8 cellular contexts compared by ENCODE assay signal in the genomic region with DNA sequence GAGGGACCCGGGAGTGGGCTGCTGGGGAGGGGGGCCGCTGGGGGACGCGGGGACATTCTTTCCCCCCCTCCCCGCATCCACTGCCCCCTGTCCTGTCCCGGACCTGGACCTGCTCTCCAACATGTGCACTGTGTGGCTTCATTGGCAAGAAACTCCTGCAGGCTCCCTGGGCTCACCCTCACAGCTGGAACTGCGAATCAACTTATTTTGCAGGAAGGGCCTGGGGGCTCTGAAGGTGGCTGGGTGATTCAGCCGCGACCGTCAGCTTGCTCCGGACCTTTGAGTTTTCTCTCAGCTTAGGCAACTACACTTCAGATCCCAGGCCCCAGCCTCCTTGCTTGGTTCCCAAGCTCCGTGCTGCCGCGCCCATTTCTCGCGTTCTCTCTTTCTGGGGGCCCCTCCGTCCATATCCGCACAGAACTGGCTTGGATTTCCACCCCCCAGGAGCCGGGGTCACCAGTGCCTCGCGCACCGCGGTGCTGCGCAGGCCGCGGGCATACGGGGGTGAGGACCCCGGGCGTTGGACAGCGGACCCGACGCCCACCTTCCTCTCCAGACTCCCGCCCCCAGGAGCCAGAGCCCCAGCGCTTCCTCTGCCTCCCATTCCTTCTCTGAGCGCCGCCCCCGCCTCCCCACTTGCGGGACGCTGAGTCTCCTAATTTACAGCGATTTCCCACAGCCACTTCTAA. TPM values are rescaled to one million over a fixed set of nuclear protein-coding genes. Genes with fewer than 3 reads are reported as not detected.
DNase-seq lines count a peak whose midpoint lies in the region; ATAC-seq lines count a peak whose summit lies in the region.

No MANE protein-coding gene starts in this region.

- CTCF ChIA-PET in CD8-positive, alpha-beta memory T cell (lab: Charles Lee): interaction anchor here (0.7 to 6.2 kb wide), 4 partner anchors 8 to 154 kb away, joined by 5 to 203 read pairs (median 10); no protein-coding TSS in a partner anchor

- H3K4me3 ChIP-seq in CD8-positive, alpha-beta memory T cell (ENCODE audit: low read length): peak overlapping the region; percentile 49
- H3K4me3 ChIP-seq in muscle layer of duodenum (ENCODE audit: low read depth in 1 of 2, low read length in 2 of 2): peak overlapping the region; percentile 68 to 100

- peaks cover 0 to 6% of the 10 kb centered on the region in 2 donors for H3K27me3 Mint-ChIP-seq in CD8-positive, alpha-beta memory T cell
- H3K27me3 Mint-ChIP-seq in effector memory CD8-positive, alpha-beta T cell: no peaks in the 10 kb centered on the region

- H3K27ac Mint-ChIP-seq in CD8-positive, alpha-beta memory T cell: peak overlapping the region; percentile 82 to 100 (median 90)
- peak overlapping the region; percentile 97 to 99 for H3K27ac Mint-ChIP-seq in effector memory CD8-positive, alpha-beta T cell

- H3K36me3 ChIP-seq in CD8-positive, alpha-beta memory T cell (ENCODE audit: insufficient read depth, low read length): no peaks in the 10 kb centered on the region
- H3K36me3 ChIP-seq in muscle layer of duodenum (ENCODE audit: control insufficient read depth in 1 of 2, insufficient read depth in 2 of 2, low read length in 2 of 2): no peaks in the 10 kb centered on the region

- no peak for DNase-seq in CD8-positive, alpha-beta memory T cell
- DNase-seq in OCI-M1 (lab: John Stamatoyannopoulos, UW): peak; percentile 46
- DNase-seq in effector memory CD8-positive, alpha-beta T cell: no peak
- DNase-seq in stimulated activated CD4-positive, alpha-beta T cell treated with anti-CD3 and anti-CD28 coated beads, Interleukin-12 subunit alpha, Interleukin-12 subunit beta, amount 100 ng/mL, for 4 hours: no peak
- no peak for DNase-seq in NCI-H69 (lab: John Stamatoyannopoulos, UW)
- DNase-seq in NCI-H187 treated with DMSO at 0.1 percent for 48 hours (lab: John Stamatoyannopoulos, UW): no peak

- no peaks in the 10 kb centered on the region for H3K9me3 ChIP-seq in CD8-positive, alpha-beta memory T cell (ENCODE audit: low read length)
- no peaks in the 10 kb centered on the region for H3K9me3 ChIP-seq in muscle layer of duodenum (ENCODE audit: control insufficient read depth in 1 of 2, low read length in 2 of 2)

- H3K9me3 Mint-ChIP-seq in CD8-positive, alpha-beta memory T cell: peaks cover 0 to 3% (median 0%) of the 10 kb centered on the region in 5 donors
- H3K9me3 Mint-ChIP-seq in effector memory CD8-positive, alpha-beta T cell: no peaks in the 10 kb centered on the region

- peaks cover 53 to 77% (median 58%) of the 10 kb centered on the region in 3 donors for H3K4me1 Mint-ChIP-seq in CD8-positive, alpha-beta memory T cell
- peaks cover 51 to 56% of the 10 kb centered on the region in 2 donors for H3K4me1 Mint-ChIP-seq in effector memory CD8-positive, alpha-beta T cell (ENCODE audit: low read depth in 2 of 2)

- H3K27me3 ChIP-seq in CD8-positive, alpha-beta memory T cell (ENCODE audit: insufficient read depth, low read length, poor library complexity, severe bottlenecking): no peaks in the 10 kb centered on the region
- H3K27me3 ChIP-seq in muscle layer of duodenum (ENCODE audit: low read depth, low read length): no peaks in the 10 kb centered on the region

- peak overlapping the region; percentile 67 for H3K27ac ChIP-seq in CD8-positive, alpha-beta memory T cell (ENCODE audit: low read depth, low read length)
- peak overlapping the region; percentile 74 for H3K27ac ChIP-seq in muscle layer of duodenum (ENCODE audit: low read length)

- POLR2A ChIA-PET in CD8-positive, alpha-beta memory T cell (lab: Charles Lee): interaction anchor here (0.8 to 11.9 kb wide), 4 partner anchors 9 to 27 kb away, joined by 4 to 193 read pairs (median 7); partner anchors contain the start of gene EEF1G

- H3K4me1 ChIP-seq in CD8-positive, alpha-beta memory T cell (ENCODE audit: insufficient read depth, low read length): peaks cover 55% of the 10 kb centered on the region
- peaks cover 13 to 45% of the 10 kb centered on the region in 2 donors for H3K4me1 ChIP-seq in muscle layer of duodenum (ENCODE audit: control insufficient read depth in 1 of 2, insufficient read depth in 2 of 2, low read length in 2 of 2)

- H3K4me3 Mint-ChIP-seq in CD8-positive, alpha-beta memory T cell: peak overlapping the region; percentile 84 to 98 (median 92)
- peak overlapping the region; percentile 96 to 98 for H3K4me3 Mint-ChIP-seq in effector memory CD8-positive, alpha-beta T cell

- ATAC-seq in effector memory CD8-positive, alpha-beta T cell (replicated peaks): no peak
- ATAC-seq in HG02678 (IDR thresholded peaks at IDR 0.05; ENCODE audit: unreplicated experiment): no peak

- peaks cover 0 to 29% (median 0%) of the 10 kb centered on the region in 3 donors for H3K36me3 Mint-ChIP-seq in CD8-positive, alpha-beta memory T cell
- H3K36me3 Mint-ChIP-seq in effector memory CD8-positive, alpha-beta T cell (ENCODE audit: insufficient read depth): peaks cover 71% of the 10 kb centered on the region

RNA-seq across cellular contexts. Expression of gene AHNAK, which starts 0.5 kb away (rescaled TPM):
- total RNA-seq in CD8-positive, alpha-beta memory T cell: 100 to 1,000 TPM; 187 to 193 TPM
- polyA plus RNA-seq in CD8-positive, alpha-beta memory T cell: 125 TPM

RNA-seq across cellular contexts. Expression of gene EEF1G, which starts 26.6 kb away (rescaled TPM):
- 1,000 to 10,000 TPM; 1,800 to 1,846 TPM for total RNA-seq in CD8-positive, alpha-beta memory T cell
- polyA plus RNA-seq in CD8-positive, alpha-beta memory T cell: 1,157 TPM

RNA-seq across cellular contexts. Expression of gene TUT1, which starts 44.2 kb away (rescaled TPM):
- total RNA-seq in CD8-positive, alpha-beta memory T cell: 10 to 100 TPM; 30.8 to 32.7 TPM
- polyA plus RNA-seq in CD8-positive, alpha-beta memory T cell: 13.7 TPM

RNA-seq across cellular contexts. Expression of gene MTA2, which starts 54.6 kb away (rescaled TPM):
- 100 to 1,000 TPM; 248 to 263 TPM for total RNA-seq in CD8-positive, alpha-beta memory T cell
- polyA plus RNA-seq in CD8-positive, alpha-beta memory T cell: 37.4 TPM
